In genomic region chrX:17160971-17161370, GRCh38 we compare ENCODE assay signal across 16 cellular contexts.
A peak's percentile ranks its signal among the peaks of the same experiment; 100 is the strongest.
DNase-seq lines count a peak whose midpoint lies in the region; ATAC-seq and TF ChIP-seq lines count a peak whose summit lies in the region.
"Had no signal": no experiment of that assay in that cellular context is flagged by ENCODE, and none has a peak within 500 bp of the region (broad histone marks: within the 10 kb centered on the region; RNA-seq: fewer than 3 reads in every experiment).

No MANE protein-coding gene starts in this region.

- H3K4me1 ChIP-seq in PC-3 (ENCODE audit: insufficient read depth, low read length) = no peaks in the 10 kb centered on the region
- H3K4me1 ChIP-seq in gastrocnemius medialis = no peaks in the 10 kb centered on the region
- no peaks in the 10 kb centered on the region for H3K4me1 ChIP-seq in Peyer's patch

- POLR2A ChIA-PET in PC-3 (lab: Charles Lee; ENCODE audit: unreplicated experiment) = no interaction called here

- H3F3A ChIP-seq in PC-3 (ENCODE audit: low read length, unreplicated experiment) = no peaks in the 10 kb centered on the region

- no peaks in the 10 kb centered on the region for H3K79me2 ChIP-seq in PC-3 (ENCODE audit: low read length)

- no peaks in the 10 kb centered on the region; the same call in 1 of the 2 replicates for H3K9me3 Mint-ChIP-seq in HFFc6

- H3K27ac ChIP-seq in PC-3 (ENCODE audit: low read length) (no peak overlapping the region), gastrocnemius medialis (no peak overlapping the region), Peyer's patch (no peak overlapping the region)

- no peaks in the 10 kb centered on the region; the same call in 1 of the 2 replicates for H3K27me3 Mint-ChIP-seq in HFFc6 (ENCODE audit: insufficient read depth)

- H3K4me3 ChIP-seq in PC-3 (ENCODE audit: low read length) = no peak overlapping the region
- no peak overlapping the region for H3K4me3 ChIP-seq in epithelial cell of proximal tubule (ENCODE audit: low read depth, low read length)
- no peak overlapping the region for H3K4me3 ChIP-seq in gastrocnemius medialis
- H3K4me3 ChIP-seq in Peyer's patch = no peak overlapping the region

- ATAC-seq in PC-3 (no peak), gastrocnemius medialis (no peak)
- ATAC-seq: stimulated activated naive CD8-positive, alpha-beta T cell treated with anti-CD3 and anti-CD28 coated beads, Interleukin-15, amount 100 ng/mL, for 72 hours had no signal

- no peak overlapping the region for H3K27ac Mint-ChIP-seq in HFFc6
- H3K27ac Mint-ChIP-seq: stimulated activated naive CD8-positive, alpha-beta T cell treated with anti-CD3 and anti-CD28 coated beads, Interleukin-15, amount 100 ng/mL, for 72 hours had no signal

- no peak for TF ChIP-seq POLR2A in gastrocnemius medialis (IDR thresholded peaks at IDR 0.05)
- no peak for TF ChIP-seq POLR2A in Peyer's patch (IDR thresholded peaks at IDR 0.05)

- no peaks in the 10 kb centered on the region for H3K9me2 ChIP-seq in PC-3 (replicated peaks; ENCODE audit: low read length)

- no peaks in the 10 kb centered on the region for H3K36me3 Mint-ChIP-seq in HFFc6 (ENCODE audit: low read depth)

- H3K4me2 ChIP-seq in PC-3 (ENCODE audit: low read length) = no peak overlapping the region

- no peaks in the 10 kb centered on the region for H4K20me1 ChIP-seq in PC-3 (ENCODE audit: low read length)

- no peak overlapping the region for H3K9ac ChIP-seq in PC-3 (ENCODE audit: low read length)

- in situ Hi-C loops in gastrocnemius medialis (cut with MboI; ENCODE audit: low sequenced_read_pairs in 4 of 4) = no loop called here

- DNase-seq in COLO668 (lab: John Stamatoyannopoulos, UW; ENCODE audit: unreplicated experiment) (peak; percentile 3), HFFc6 (no peak), PC-3 (peak; percentile 38), epithelial cell of proximal tubule (ENCODE audit: low read depth) (no peak), COLO829 (ENCODE audit: low spot score) (no peak), NOMO-1 treated with DMSO at 0.1 percent for 48 hours (lab: John Stamatoyannopoulos, UW; ENCODE audit: unreplicated experiment) (no peak), gastrocnemius medialis (no peak), Peyer's patch (no peak)
- DNase-seq: anterior cingulate cortex; C1 segment of cervical spinal cord; dermis blood vessel endothelial cell; GDM1; Kasumi-1; occipital lobe; SHP77 treated with DMSO at 0.1 percent for 48 hours; stimulated activated naive CD8-positive, alpha-beta T cell treated with anti-CD3 and anti-CD28 coated beads, Interleukin-15, amount 100 ng/mL, for 72 hours had no signal

- intact Hi-C loops in PC-3 (cut with micrococcal nuclease) (loop anchor here (1.0 to 2.0 kb wide), 3 partner anchors 160 to 529 kb away; no protein-coding TSS in a partner anchor), gastrocnemius medialis (cut with DNase I; ENCODE audit: low total_unique reads) (no loop called here)

- H2AFZ ChIP-seq in PC-3 (ENCODE audit: low read length) = no peak overlapping the region

- peaks cover 4% of the 10 kb centered on the region; the same call in 1 of the 2 replicates for H3K36me3 ChIP-seq in PC-3 (ENCODE audit: low read depth, low read length)
- no peaks in the 10 kb centered on the region for H3K36me3 ChIP-seq in gastrocnemius medialis
- H3K36me3 ChIP-seq in Peyer's patch = no peaks in the 10 kb centered on the region

- peaks cover 23% of the 10 kb centered on the region for H3K9me3 ChIP-seq in PC-3 (ENCODE audit: low read length)
- H3K9me3 ChIP-seq in gastrocnemius medialis = peaks cover 0 to 13% (median 8%) of the 10 kb centered on the region in 3 donors
- H3K9me3 ChIP-seq in Peyer's patch = peaks cover 0 to 3% (median 0%) of the 10 kb centered on the region in 4 donors

- H3K4me1 Mint-ChIP-seq in HFFc6 (ENCODE audit: low read depth) = no peaks in the 10 kb centered on the region
- H3K4me1 Mint-ChIP-seq: stimulated activated naive CD8-positive, alpha-beta T cell treated with anti-CD3 and anti-CD28 coated beads, Interleukin-15, amount 100 ng/mL, for 72 hours had no signal

- H3K27me3 ChIP-seq in PC-3 (ENCODE audit: low read length) = no peaks in the 10 kb centered on the region
- H3K27me3 ChIP-seq in gastrocnemius medialis = peaks cover 0 to 1% (median 0%) of the 10 kb centered on the region in 3 donors
- H3K27me3 ChIP-seq in Peyer's patch = no peaks in the 10 kb centered on the region

- TF ChIP-seq CTCF in HFFc6 (IDR thresholded peaks at IDR 0.05) (peak; percentile 50), PC-3 (conservative IDR thresholded peaks at IDR 0.05; ENCODE audit: low read depth, low read length) (peak; percentile 65), epithelial cell of proximal tubule (conservative IDR thresholded peaks at IDR 0.05; ENCODE audit: low read depth, low read length) (peak; percentile 13), gastrocnemius medialis (IDR thresholded peaks at IDR 0.05 in 4 of 5, conservative IDR thresholded peaks at IDR 0.05 in 1 of 5) (no peak), Peyer's patch (IDR thresholded peaks at IDR 0.05) (peak in 1 of 6 experiments; percentile 9)

- BruUV-seq in PC-3 (replicated peaks; lab: Mats Ljungman, UMichigan) = no TSS peak

- no peak overlapping the region for H3K4me3 Mint-ChIP-seq in HFFc6
- H3K4me3 Mint-ChIP-seq: stimulated activated naive CD8-positive, alpha-beta T cell treated with anti-CD3 and anti-CD28 coated beads, Interleukin-15, amount 100 ng/mL, for 72 hours had no signal

- CTCF ChIA-PET in PC-3 (lab: Charles Lee) = no interaction called here

Comparison
In these comparisons a context has a peak if more than half of its experiments do, and no peak if none do; other contexts are left out.
1. DNase-seq: peak in COLO668 (single experiment) and PC-3 (single experiment); none in HFFc6 (single experiment), epithelial cell of proximal tubule (single experiment), COLO829 (single experiment), NOMO-1 treated with DMSO at 0.1 percent for 48 hours (single experiment), gastrocnemius medialis (0 of 2) and Peyer's patch (0 of 3).
2. CTCF ChIP-seq: peak in HFFc6 (single experiment), PC-3 (single experiment) and epithelial cell of proximal tubule (single experiment); none in gastrocnemius medialis (0 of 5).